Comparison of ENCODE assay signal across 8 cellular contexts in genomic region chr12:120710805-120711296, GRCh38. TPM values are rescaled to one million over a fixed set of nuclear protein-coding genes. Genes with fewer than 3 reads are reported as not detected.
DNase-seq lines count a peak whose midpoint lies in the region; ATAC-seq and TF ChIP-seq lines count a peak whose summit lies in the region.

No MANE protein-coding gene starts in this region.

- H3K4me3 Mint-ChIP-seq in activated T-cell treated with anti-CD3 and anti-CD28 coated beads, Interleukin-2, amount 50 U/mL, for 24 hours: peak overlapping the region; percentile 87

- peaks cover 24 to 33% (median 26%) of the 10 kb centered on the region in 11 experiments for H3K36me3 ChIP-seq in BLaER1 treated with 17β-estradiol and CSF1 and Interleukin-3, amounts not matched to agents 10 nM and 100 nM
- peaks cover 14% of the 10 kb centered on the region for H3K36me3 ChIP-seq in osteoblast (ENCODE audit: insufficient read depth, low read length)

- peak overlapping the region; percentile 85 to 98 (median 95) for H3K9ac ChIP-seq in BLaER1 treated with 17β-estradiol and CSF1 and Interleukin-3, amounts not matched to agents 10 nM and 100 nM

- peak overlapping the region; percentile 95 to 100 (median 99) for H3K4me3 ChIP-seq in BLaER1 treated with 17β-estradiol and CSF1 and Interleukin-3, amounts not matched to agents 10 nM and 100 nM
- peak overlapping the region; percentile 71 to 84 for H3K4me3 ChIP-seq in foreskin fibroblast (ENCODE audit: low read depth in 1 of 2, low read length in 2 of 2)
- peak overlapping the region; percentile 84 for H3K4me3 ChIP-seq in osteoblast (ENCODE audit: insufficient read depth, low read length)

- peak overlapping the region; percentile 89 for H3K27ac Mint-ChIP-seq in activated T-cell treated with anti-CD3 and anti-CD28 coated beads, Interleukin-2, amount 50 U/mL, for 24 hours

- H3K4me2 ChIP-seq in BLaER1 treated with 17β-estradiol and CSF1 and Interleukin-3, amounts not matched to agents 10 nM and 100 nM: peak overlapping the region; percentile 89 to 99 (median 95)
- H3K4me2 ChIP-seq in osteoblast (ENCODE audit: insufficient read depth, low read length): peak overlapping the region; percentile 91

- H3K27me3 ChIP-seq in BLaER1 treated with 17β-estradiol and CSF1 and Interleukin-3, amounts not matched to agents 10 nM and 100 nM: no peaks in the 10 kb centered on the region
- no peaks in the 10 kb centered on the region for H3K27me3 ChIP-seq in osteoblast (ENCODE audit: insufficient read depth, low read length)

- peak overlapping the region; percentile 2 for H2AFZ ChIP-seq in osteoblast (ENCODE audit: low read length)

- H3K4me1 ChIP-seq in BLaER1 treated with 17β-estradiol and CSF1 and Interleukin-3, amounts not matched to agents 10 nM and 100 nM: peaks cover 24 to 65% (median 60%) of the 10 kb centered on the region in 10 experiments
- peaks cover 11% of the 10 kb centered on the region for H3K4me1 ChIP-seq in osteoblast (ENCODE audit: insufficient read depth, low read length)

- H3K79me2 ChIP-seq in osteoblast (ENCODE audit: insufficient read depth, low read length): peaks cover 32% of the 10 kb centered on the region

- no peak for TF ChIP-seq CTCF in foreskin fibroblast (IDR thresholded peaks at IDR 0.05; ENCODE audit: low read depth, low read length)
- no peak for TF ChIP-seq CTCF in osteoblast (IDR thresholded peaks at IDR 0.05; ENCODE audit: extremely low read depth, low read depth, low read length)

- H3K4me1 Mint-ChIP-seq in activated T-cell treated with anti-CD3 and anti-CD28 coated beads, Interleukin-2, amount 50 U/mL, for 24 hours (ENCODE audit: low read depth): peaks cover 38% of the 10 kb centered on the region

- H3K36me3 Mint-ChIP-seq in activated T-cell treated with anti-CD3 and anti-CD28 coated beads, Interleukin-2, amount 50 U/mL, for 24 hours (ENCODE audit: low read depth): peaks cover 34% of the 10 kb centered on the region

- no peaks in the 10 kb centered on the region for H3K9me3 ChIP-seq in BLaER1 treated with 17β-estradiol and CSF1 and Interleukin-3, amounts not matched to agents 10 nM and 100 nM (replicated peaks in 1 of 11)
- no peaks in the 10 kb centered on the region for H3K9me3 ChIP-seq in osteoblast (ENCODE audit: low read depth, low read length)

- no peaks in the 10 kb centered on the region for H3K27me3 Mint-ChIP-seq in activated T-cell treated with anti-CD3 and anti-CD28 coated beads, Interleukin-2, amount 50 U/mL, for 24 hours

- ATAC-seq in GM19397 (IDR thresholded peaks at IDR 0.05; ENCODE audit: unreplicated experiment) (peak; percentile 38), GM21825 (IDR thresholded peaks at IDR 0.05; ENCODE audit: unreplicated experiment) (no peak)

- peak overlapping the region; percentile 38 to 95 (median 89) for H3K27ac ChIP-seq in BLaER1 treated with 17β-estradiol and CSF1 and Interleukin-3, amounts not matched to agents 10 nM and 100 nM
- H3K27ac ChIP-seq in osteoblast (ENCODE audit: low read depth, low read length): peak overlapping the region; percentile 45

- peak; percentile 37 for DNase-seq in HuH-7.5 (ENCODE audit: low spot score)
- DNase-seq in activated T-cell treated with anti-CD3 and anti-CD28 coated beads, Interleukin-2, amount 50 U/mL, for 24 hours: peak; percentile 57
- DNase-seq in foreskin fibroblast: peak in 1 of 2 donors; percentile 44
- DNase-seq in osteoblast (ENCODE audit: insufficient read length, low spot score, missing footprints): peak; percentile 88
- no peak for DNase-seq in putamen (ENCODE audit: low spot score)

- no peaks in the 10 kb centered on the region for H3K9me3 Mint-ChIP-seq in activated T-cell treated with anti-CD3 and anti-CD28 coated beads, Interleukin-2, amount 50 U/mL, for 24 hours

- peaks cover 6 to 32% (median 17%) of the 10 kb centered on the region in 11 experiments; a peak in 17 of 22 replicates for H4K20me1 ChIP-seq in BLaER1 treated with 17β-estradiol and CSF1 and Interleukin-3, amounts not matched to agents 10 nM and 100 nM
- peaks cover 11% of the 10 kb centered on the region for H4K20me1 ChIP-seq in osteoblast (ENCODE audit: insufficient read depth, low read length)

RNA-seq across cellular contexts. Expression of gene UNC119B, which starts 0.6 kb away (rescaled TPM):
- 23.2 and 24.5 TPM in 2 replicates for total RNA-seq in osteoblast

RNA-seq across cellular contexts. Expression of gene ACADS, which starts 14.8 kb away (rescaled TPM):
- total RNA-seq in osteoblast: 10.5 and 12.7 TPM in 2 replicates

RNA-seq across cellular contexts. Expression of gene MLEC, which starts 23.9 kb away (rescaled TPM):
- total RNA-seq in osteoblast: 85.2 and 89.8 TPM in 2 replicates
